ENCODE assay signal across 17 cellular contexts in genomic region chr5:160835376-160835775, GRCh38. TPM values are rescaled to one million over a fixed set of nuclear protein-coding genes. Genes with fewer than 3 reads are reported as not detected.
DNase-seq lines count a peak whose midpoint lies in the region; ATAC-seq and TF ChIP-seq lines count a peak whose summit lies in the region.
"Had no signal": no experiment of that assay in that cellular context is flagged by ENCODE, and none has a peak within 500 bp of the region (broad histone marks: within the 10 kb centered on the region; RNA-seq: fewer than 3 reads in every experiment).

No MANE protein-coding gene starts in this region.

- POLR2A ChIA-PET in RWPE1 (lab: Yijun Ruan, JAX; ENCODE audit: low non-redundant PET): no interaction called here

- no peak for TF ChIP-seq EP300 in ovary (IDR thresholded peaks at IDR 0.05)

- CTCF ChIA-PET in RWPE1 (lab: Yijun Ruan, JAX): interaction anchor here (1.0 kb wide), 2 partner anchors 8 to 12 kb away, joined by 4 read pairs; no protein-coding TSS in a partner anchor

- H3K4me3 ChIP-seq in ovary (no peak overlapping the region), uterus (no peak overlapping the region)
- H3K4me3 ChIP-seq: gastroesophageal sphincter had no signal

- TF ChIP-seq POLR2A in ovary (IDR thresholded peaks at IDR 0.05) (no peak), uterus (IDR thresholded peaks at IDR 0.05) (no peak)

- no peaks in the 10 kb centered on the region for H3K9me3 ChIP-seq in ovary
- H3K9me3 ChIP-seq in uterus: peaks cover 0 to 2% of the 10 kb centered on the region in 2 donors

- H3K4me1 ChIP-seq in ovary (ENCODE audit: insufficient read depth) (no peaks in the 10 kb centered on the region), uterus (no peaks in the 10 kb centered on the region)
- H3K4me1 ChIP-seq: gastroesophageal sphincter had no signal

- H3K27ac ChIP-seq in RWPE1 (no peak overlapping the region), ovary (no peak overlapping the region), uterus (no peak overlapping the region)
- H3K27ac ChIP-seq: gastroesophageal sphincter had no signal

- peak; percentile 19 for ATAC-seq in HG02981 (IDR thresholded peaks at IDR 0.05; ENCODE audit: unreplicated experiment)
- ATAC-seq: activated CD8-positive, alpha-beta T cell treated with anti-CD3 and anti-CD28 coated beads for 36 hours; CD8-positive, alpha-beta T cell; effector memory CD8-positive, alpha-beta T cell; gastroesophageal sphincter had no signal

- no peaks in the 10 kb centered on the region for H3K27me3 ChIP-seq in ovary
- no peaks in the 10 kb centered on the region for H3K27me3 ChIP-seq in uterus
- H3K27me3 ChIP-seq: gastroesophageal sphincter had no signal

- DNase-seq in NOMO-1 (lab: John Stamatoyannopoulos, UW; ENCODE audit: unreplicated experiment in 2 of 2): peak; percentile 9 to 33
- DNase-seq in NOMO-1 treated with dmso at 0.1 percent for 144 hours (lab: John Stamatoyannopoulos, UW; ENCODE audit: unreplicated experiment): no peak
- DNase-seq in NCI-H446 treated with DMSO at 0.1 percent for 48 hours (lab: John Stamatoyannopoulos, UW): peak; percentile 97
- no peak for DNase-seq in RWPE1 (ENCODE audit: low spot score)
- DNase-seq in stimulated activated naive CD4-positive, alpha-beta T cell (lab: John Stamatoyannopoulos, UW): no peak
- no peak for DNase-seq in ovary
- no peak for DNase-seq in uterus
- DNase-seq: activated CD8-positive, alpha-beta T cell treated with anti-CD3 and anti-CD28 coated beads for 36 hours; CD8-positive, alpha-beta T cell; effector memory CD8-positive, alpha-beta T cell; GOT3; NCI-H2081 treated with DMSO at 0.1 percent for 48 hours; small intestine had no signal

- H3K36me3 ChIP-seq in ovary (no peaks in the 10 kb centered on the region), uterus (no peaks in the 10 kb centered on the region)
- H3K36me3 ChIP-seq: gastroesophageal sphincter had no signal

- TF ChIP-seq CTCF in RWPE1 (conservative IDR thresholded peaks at IDR 0.05; ENCODE audit: low read depth): no peak
- TF ChIP-seq CTCF in ovary (IDR thresholded peaks at IDR 0.05): no peak
- TF ChIP-seq CTCF in uterus (IDR thresholded peaks at IDR 0.05): no peak

- intact Hi-C loops in ovary (cut with DNase I) (no loop called here), uterus (cut with DNase I; ENCODE audit: low total_unique reads) (no loop called here)

RNA-seq across cellular contexts. Expression of gene ATP10B, which starts 16.6 kb away (rescaled TPM):
- total RNA-seq in ovary (10 to 100 TPM in 1 of 7 donors, under 1 TPM in 5, not detected in 1; 0.12 to 19.1 (median 0.48) TPM), uterus (under 1 TPM in 2 of 4 donors, not detected in 2; 0.07 to 0.29 TPM)
- polyA plus RNA-seq in ovary: under 1 TPM; 0.02 to 0.10 TPM
- total RNA-seq: A172; activated CD8-positive, alpha-beta T cell treated with anti-CD3 and anti-CD28 coated beads for 36 hours; CD8-positive, alpha-beta T cell; mesothelial cell of epicardium had no signal

Comparison
In these comparisons a context has a peak if more than half of its experiments do, and no peak if none do; other contexts are left out.
1. DNase-seq: peak in NOMO-1 (2 of 2) and NCI-H446 treated with DMSO at 0.1 percent for 48 hours (single experiment); none in NOMO-1 treated with dmso at 0.1 percent for 144 hours (single experiment), RWPE1 (single experiment), stimulated activated naive CD4-positive, alpha-beta T cell (0 of 6), ovary (0 of 5) and uterus (0 of 2).